ENCODE assay signal across 8 cellular contexts in genomic region chr7:12570148-12570528, GRCh38. TPM values are rescaled to one million over a fixed set of nuclear protein-coding genes. Genes with fewer than 3 reads are reported as not detected.
DNase-seq lines count a peak whose midpoint lies in the region; ATAC-seq, FAIRE-seq and TF ChIP-seq lines count a peak whose summit lies in the region.

No MANE protein-coding gene starts in this region.

- H4K20me1 ChIP-seq in GM23248 (ENCODE audit: insufficient read depth): no peaks in the 10 kb centered on the region

- H3K36me3 ChIP-seq in GM23248 (ENCODE audit: low read depth) (no peaks in the 10 kb centered on the region), NT2/D1 (ENCODE audit: insufficient read depth, insufficient read length, low read length) (no peaks in the 10 kb centered on the region), esophagus muscularis mucosa (no peaks in the 10 kb centered on the region), pancreas (no peaks in the 10 kb centered on the region)

- ATAC-seq in pancreas (peak; percentile 80 to 84 (median 82)), GM18868 (IDR thresholded peaks at IDR 0.05; ENCODE audit: unreplicated experiment) (no peak), GM18858 (IDR thresholded peaks at IDR 0.05; ENCODE audit: unreplicated experiment) (no peak)

- no peaks in the 10 kb centered on the region for H3K79me2 ChIP-seq in GM23248 (ENCODE audit: insufficient read depth)

- peak overlapping the region; percentile 55 for H3K4me3 ChIP-seq in AG10803 (ENCODE audit: low read length)
- H3K4me3 ChIP-seq in GM23248: peak overlapping the region; percentile 60
- H3K4me3 ChIP-seq in NT2/D1 (ENCODE audit: insufficient read length, low read depth): peak overlapping the region; percentile 42
- peak overlapping the region; percentile 45 to 57 (median 50) for H3K4me3 ChIP-seq in esophagus muscularis mucosa
- H3K4me3 ChIP-seq in pancreas: peak overlapping the region; percentile 1 to 51 (median 17)

- TF ChIP-seq POLR2A in esophagus muscularis mucosa (IDR thresholded peaks at IDR 0.05; ENCODE audit: low read depth): no peak

- intact Hi-C loops in esophagus muscularis mucosa (cut with DNase I) (no loop called here), pancreas (cut with DNase I) (no loop called here)

- H3K4me1 ChIP-seq in GM23248 (ENCODE audit: insufficient read depth): no peaks in the 10 kb centered on the region
- no peaks in the 10 kb centered on the region for H3K4me1 ChIP-seq in NT2/D1 (ENCODE audit: insufficient read depth, insufficient read length)
- peaks cover 6 to 19% (median 17%) of the 10 kb centered on the region in 4 donors for H3K4me1 ChIP-seq in esophagus muscularis mucosa
- peaks cover 0 to 17% (median 0%) of the 10 kb centered on the region in 3 donors for H3K4me1 ChIP-seq in pancreas

- H3K9ac ChIP-seq in GM23248: peak overlapping the region; percentile 5; the same call in 1 of the 2 replicates
- peak overlapping the region; percentile 46 for H3K9ac ChIP-seq in NT2/D1 (ENCODE audit: insufficient read length, low read depth)

- H3K9me3 ChIP-seq in GM23248 (ENCODE audit: low read depth) (no peaks in the 10 kb centered on the region), NT2/D1 (ENCODE audit: insufficient read depth, low read length) (no peaks in the 10 kb centered on the region), esophagus muscularis mucosa (no peaks in the 10 kb centered on the region), pancreas (no peaks in the 10 kb centered on the region)

- 7 to 8% methylated on average over 10 of the region's 10 CpGs for WGBS in GM23248 (ENCODE audit: low coverage in 1 of 2, low lambda C conversion rate in 2 of 2, missing lambda C conversion rate in 2 of 2), 2 experiments
- WGBS in esophagus muscularis mucosa: 6% methylated on average over 10 of the region's 10 CpGs
- WGBS in pancreas, 2 donors: 2 to 4% methylated on average over 10 of the region's 10 CpGs

- peak overlapping the region; percentile 81 for H3K4me2 ChIP-seq in GM23248 (ENCODE audit: unreplicated experiment)

- H3K27me3 ChIP-seq in GM23248 (replicated peaks; ENCODE audit: insufficient read depth) (peaks cover 20% of the 10 kb centered on the region), NT2/D1 (ENCODE audit: insufficient read depth, insufficient read length) (peaks cover 56% of the 10 kb centered on the region), esophagus muscularis mucosa (peaks cover 0 to 49% (median 14%) of the 10 kb centered on the region in 4 donors), pancreas (peaks cover 0 to 12% (median 0%) of the 10 kb centered on the region in 4 donors)

- DNase-seq in AG10803 (ENCODE audit: low read depth): no peak
- peak; percentile 54 for DNase-seq in GM23248
- DNase-seq in NT2/D1 (ENCODE audit: low read depth, low spot score): no peak
- DNase-seq in esophagus muscularis mucosa (ENCODE audit: extremely low spot score): no peak
- DNase-seq in pancreas: peak in 1 of 6 donors; percentile 38
- DNase-seq in GM20000 (ENCODE audit: low spot score): no peak

- H3K9me2 ChIP-seq in GM23248 (ENCODE audit: insufficient read depth): no peaks in the 10 kb centered on the region

- no peak for TF ChIP-seq EP300 in esophagus muscularis mucosa (IDR thresholded peaks at IDR 0.05)

- in situ Hi-C loops in GM23248 (cut with MboI): no loop called here

- H3F3A ChIP-seq in GM23248 (ENCODE audit: insufficient read depth): no peaks in the 10 kb centered on the region

- peak overlapping the region; percentile 78 for H2AFZ ChIP-seq in GM23248

- TF ChIP-seq CTCF in AG10803 (conservative IDR thresholded peaks at IDR 0.05; ENCODE audit: low read length) (no peak), esophagus muscularis mucosa (IDR thresholded peaks at IDR 0.05) (no peak), pancreas (IDR thresholded peaks at IDR 0.05) (no peak), GM20000 (IDR thresholded peaks at IDR 0.05; ENCODE audit: extremely low read depth, missing control alignments) (no peak)

- H3K27ac ChIP-seq in GM23248: no peak overlapping the region
- no peak overlapping the region for H3K27ac ChIP-seq in esophagus muscularis mucosa (replicated peaks in 1 of 4)
- no peak overlapping the region for H3K27ac ChIP-seq in pancreas

- no peak for FAIRE-seq in pancreas (lab: Jason Lieb, UNC)

RNA-seq across cellular contexts. Expression of gene SCIN, which starts 0.4 kb away (rescaled TPM):
- 0.13 and 0.32 TPM in 2 replicates for total RNA-seq in GM23248 (2014; rRNA removed; shearing (Covaris generic))
- polyA plus RNA-seq in GM23248 (2016; fragmentation: Nextera tagmentation; extraction: Ambion mirVana) (0.64 and 0.68 TPM in 2 replicates), pancreas (1 to 10 TPM in 1 of 2 donors, under 1 TPM in 1; 0.61 to 3.3 TPM)
- total RNA-seq in esophagus muscularis mucosa (1 to 10 TPM in 1 of 4 donors, under 1 TPM in 3; 0.32 to 1.0 (median 0.66) TPM), pancreas (1 to 10 TPM in 3 of 6 donors, under 1 TPM in 3; 0.39 to 6.1 (median 1.1) TPM)

Comparison
In these comparisons a context has a peak if more than half of its experiments do, and no peak if none do; other contexts are left out.
1. ATAC-seq: peak in pancreas (4 of 4); none in GM18868 (single experiment) and GM18858 (single experiment).
2. Peak in every context shown above with its lines, with median percentiles within 50 percentile points of each other: H3K4me3 ChIP-seq.